In genomic region chr2:217906787-217907186, GRCh38 we compare ENCODE assay signal across 17 cellular contexts.
DNase-seq lines count a peak whose midpoint lies in the region; ATAC-seq and TF ChIP-seq lines count a peak whose summit lies in the region.
"Had no signal": no experiment of that assay in that cellular context is flagged by ENCODE, and none has a peak within 500 bp of the region (broad histone marks: within the 10 kb centered on the region; RNA-seq: fewer than 3 reads in every experiment).

No MANE protein-coding gene starts in this region.

- H3K27ac ChIP-seq in gastroesophageal sphincter (peak overlapping the region; percentile 97 to 99 (median 97)), muscle layer of colon (ENCODE audit: low read depth, low read length) (peak overlapping the region; percentile 92), substantia nigra (ENCODE audit: low read depth, low read length, poor library complexity, severe bottlenecking) (peak overlapping the region; percentile 96), H9 (ENCODE audit: insufficient read length, low read depth, low read length) (no peak overlapping the region), Karpas-422 (ENCODE audit: low read length) (no peak overlapping the region)
- H3K27ac ChIP-seq: epithelial cell of prostate had no signal

- H3K9me3 Mint-ChIP-seq in H9: no peaks in the 10 kb centered on the region
- H3K9me3 Mint-ChIP-seq: activated T-helper 17 cell treated with anti-CD3 and anti-CD28 coated beads, Interleukin-2, amount 50 U/mL, for 72 hours had no signal

- no peak overlapping the region for H3K23ac ChIP-seq in H9 (ENCODE audit: insufficient read length, low read depth, low read length)

- no peak overlapping the region for H2AK5ac ChIP-seq in H9 (ENCODE audit: insufficient read length, low read length)

- H3K4me1 Mint-ChIP-seq in H9: peaks cover 9 to 40% of the 10 kb centered on the region in 2 experiments
- H3K4me1 Mint-ChIP-seq: activated T-helper 17 cell treated with anti-CD3 and anti-CD28 coated beads, Interleukin-2, amount 50 U/mL, for 72 hours had no signal

- H4K20me1 ChIP-seq in H9 (ENCODE audit: control insufficient read depth, insufficient read depth, insufficient read length) (no peaks in the 10 kb centered on the region), Karpas-422 (ENCODE audit: insufficient read depth, low read depth, low read length) (no peaks in the 10 kb centered on the region; the same call in 1 of the 2 replicates)

- no peak overlapping the region for H3K18ac ChIP-seq in H9 (ENCODE audit: insufficient read length, low read depth, low read length)

- H3K23me2 ChIP-seq in H9 (ENCODE audit: insufficient read length, low read depth, low read length, poor library complexity, severe bottlenecking): no peaks in the 10 kb centered on the region

- H3K27ac Mint-ChIP-seq in H9: no peak overlapping the region; a peak in 1 of 7 replicates
- H3K27ac Mint-ChIP-seq: activated T-helper 17 cell treated with anti-CD3 and anti-CD28 coated beads, Interleukin-2, amount 50 U/mL, for 72 hours had no signal

- 0 to 11% methylated on average over 1 to 5 of the region's 5 CpGs for WGBS in gastroesophageal sphincter (ENCODE audit: low coverage in 1 of 2), 2 donors
- no CpG with 5 or more reads among the region's 5 CpGs for WGBS in H9 (ENCODE audit: extremely low coverage, insufficient read length, low lambda C conversion rate)

- H3K36me3 ChIP-seq in gastroesophageal sphincter (peaks cover 0 to 18% of the 10 kb centered on the region in 2 donors), muscle layer of colon (ENCODE audit: insufficient read depth, low read length) (peaks cover 27% of the 10 kb centered on the region), Karpas-422 (ENCODE audit: insufficient read depth, low read length) (no peaks in the 10 kb centered on the region)

- no peak overlapping the region for H2BK120ac ChIP-seq in H9 (ENCODE audit: low read depth, low read length, poor library complexity, severe bottlenecking)

- no peak overlapping the region for H3K14ac ChIP-seq in H9 (ENCODE audit: insufficient read depth, low read length)

- H3K4me1 ChIP-seq in gastroesophageal sphincter (peaks cover 55 to 100% (median 100%) of the 10 kb centered on the region in 3 donors), muscle layer of colon (ENCODE audit: insufficient read depth, low read length) (peaks cover 99% of the 10 kb centered on the region), H9 (ENCODE audit: insufficient read depth, low read length) (peaks cover 2% of the 10 kb centered on the region; the same call in 1 of the 2 replicates), Karpas-422 (ENCODE audit: low read length) (no peaks in the 10 kb centered on the region)

- H3K36me3 Mint-ChIP-seq in H9 (ENCODE audit: insufficient read depth in 1 of 3, low read depth in 3 of 3): no peaks in the 10 kb centered on the region; a peak in 1 of 7 replicates

- TF ChIP-seq EP300 in gastroesophageal sphincter (IDR thresholded peaks at IDR 0.05): no peak

- no peak overlapping the region for H2BK15ac ChIP-seq in H9 (ENCODE audit: low read depth, low read length)

- no peaks in the 10 kb centered on the region for H3K27me3 ChIP-seq in gastroesophageal sphincter
- no peaks in the 10 kb centered on the region for H3K27me3 ChIP-seq in muscle layer of colon (ENCODE audit: control insufficient read depth in 1 of 2, insufficient read depth in 2 of 2, low read length in 2 of 2)
- H3K27me3 ChIP-seq in H9 (ENCODE audit: insufficient read depth, low read length): no peaks in the 10 kb centered on the region
- H3K27me3 ChIP-seq in Karpas-422 (ENCODE audit: low read length): no peaks in the 10 kb centered on the region

- H3K4me3 Mint-ChIP-seq in H9: no peak overlapping the region
- H3K4me3 Mint-ChIP-seq: activated T-helper 17 cell treated with anti-CD3 and anti-CD28 coated beads, Interleukin-2, amount 50 U/mL, for 72 hours had no signal

- no peak overlapping the region for H4K5ac ChIP-seq in H9 (ENCODE audit: insufficient read length, low read depth, low read length)

- H2BK5ac ChIP-seq in H9 (ENCODE audit: insufficient read length, low read length): no peak overlapping the region

- peaks cover 2% of the 10 kb centered on the region; the same call in 1 of the 2 replicates for H3K27me3 Mint-ChIP-seq in H9 (ENCODE audit: low read depth)

- no peak overlapping the region for H2AFZ ChIP-seq in H9 (ENCODE audit: low read length)
- H2AFZ ChIP-seq in Karpas-422 (ENCODE audit: low read length): no peak overlapping the region

- ATAC-seq in gastroesophageal sphincter: no peak
- ATAC-seq: activated T-helper 17 cell treated with anti-CD3 and anti-CD28 coated beads, Interleukin-2, amount 50 U/mL, for 72 hours; mucosa of descending colon had no signal

- no peak overlapping the region for H3K56ac ChIP-seq in H9 (ENCODE audit: insufficient read length, low read depth, low read length)

- H4K91ac ChIP-seq in H9 (ENCODE audit: insufficient read length, low read depth, low read length): no peak overlapping the region

- no peak overlapping the region for H3T11ph ChIP-seq in H9 (ENCODE audit: low read length)

- H3K79me2 ChIP-seq in H9 (ENCODE audit: insufficient read depth, low read length) (no peaks in the 10 kb centered on the region), Karpas-422 (ENCODE audit: low read length) (no peaks in the 10 kb centered on the region)

- TF ChIP-seq CTCF in gastroesophageal sphincter (IDR thresholded peaks at IDR 0.05) (no peak), H9 (conservative IDR thresholded peaks at IDR 0.05) (no peak)

- H3K4me2 ChIP-seq in H9 (ENCODE audit: insufficient read depth, insufficient read length, low read length): no peak overlapping the region
- no peak overlapping the region for H3K4me2 ChIP-seq in Karpas-422 (ENCODE audit: low read depth, low read length, poor library complexity, severe bottlenecking)

- H3K9me3 ChIP-seq in gastroesophageal sphincter (no peaks in the 10 kb centered on the region), muscle layer of colon (ENCODE audit: low read length) (no peaks in the 10 kb centered on the region), H9 (ENCODE audit: control insufficient read depth, low read depth, low read length) (no peaks in the 10 kb centered on the region), Karpas-422 (ENCODE audit: low read length) (no peaks in the 10 kb centered on the region)
- H3K9me3 ChIP-seq: mucosa of descending colon had no signal

- no peak overlapping the region for H3K4ac ChIP-seq in H9 (ENCODE audit: low read depth, low read length)

- no peak overlapping the region for H4K8ac ChIP-seq in H9 (replicated peaks; ENCODE audit: insufficient read length, low read depth, low read length)

- H3K9ac ChIP-seq in muscle layer of colon (ENCODE audit: low read length) (peak overlapping the region; percentile 68), H9 (ENCODE audit: extremely low read depth, insufficient read length, low read length) (no peak overlapping the region), Karpas-422 (ENCODE audit: low read length) (no peak overlapping the region)

- no peak overlapping the region for H2BK12ac ChIP-seq in H9 (ENCODE audit: insufficient read length, low read depth, low read length)

- no peak overlapping the region for H3K4me3 ChIP-seq in gastroesophageal sphincter
- no peak overlapping the region for H3K4me3 ChIP-seq in muscle layer of colon (ENCODE audit: low read depth in 1 of 2, low read length in 2 of 2)
- no peak overlapping the region for H3K4me3 ChIP-seq in Karpas-422 (ENCODE audit: low read length)
- H3K4me3 ChIP-seq: mucosa of descending colon had no signal

- no peaks in the 10 kb centered on the region for H3K9me2 ChIP-seq in Karpas-422 (replicated peaks; ENCODE audit: insufficient read depth, low read length)

- peak; percentile 64 for DNase-seq in CD1c-positive myeloid dendritic cell (ENCODE audit: extremely low spot score)
- no peak for DNase-seq in substantia nigra (lab: John Stamatoyannopoulos, UW)
- no peak for DNase-seq in GDM1 (lab: John Stamatoyannopoulos, UW)
- no peak for DNase-seq in H9
- no peak for DNase-seq in Karpas-422
- DNase-seq in stimulated activated CD4-positive, alpha-beta T cell treated with anti-CD3 and anti-CD28 coated beads, Interleukin-4, amount 100 ng/mL, for 4 hours: no peak
- DNase-seq: activated CD8-positive, alpha-beta memory T cell treated with anti-CD3 and anti-CD28 coated beads for 24 hours; amygdala; HCEC 1CT; head of caudate nucleus; mucosa of descending colon; NCI-H2107; NCI-H748 treated with DMSO at 0.1 percent for 48 hours had no signal

- no peak for TF ChIP-seq POLR2A in gastroesophageal sphincter (IDR thresholded peaks at IDR 0.05)

- H2BK20ac ChIP-seq in H9 (ENCODE audit: low read depth, low read length, poor library complexity, severe bottlenecking): no peak overlapping the region

- H3K79me1 ChIP-seq in H9 (ENCODE audit: insufficient read depth, low read depth, low read length, poor library complexity, severe bottlenecking): no peaks in the 10 kb centered on the region

Comparison
In these comparisons a context has a peak if more than half of its experiments do, and no peak if none do; other contexts are left out.
1. H3K27ac ChIP-seq: peak in gastroesophageal sphincter (4 of 4), muscle layer of colon (single experiment) and substantia nigra (single experiment); none in H9 (single experiment) and Karpas-422 (single experiment).